24 cellular contexts compared by ENCODE assay signal in the genomic region with DNA sequence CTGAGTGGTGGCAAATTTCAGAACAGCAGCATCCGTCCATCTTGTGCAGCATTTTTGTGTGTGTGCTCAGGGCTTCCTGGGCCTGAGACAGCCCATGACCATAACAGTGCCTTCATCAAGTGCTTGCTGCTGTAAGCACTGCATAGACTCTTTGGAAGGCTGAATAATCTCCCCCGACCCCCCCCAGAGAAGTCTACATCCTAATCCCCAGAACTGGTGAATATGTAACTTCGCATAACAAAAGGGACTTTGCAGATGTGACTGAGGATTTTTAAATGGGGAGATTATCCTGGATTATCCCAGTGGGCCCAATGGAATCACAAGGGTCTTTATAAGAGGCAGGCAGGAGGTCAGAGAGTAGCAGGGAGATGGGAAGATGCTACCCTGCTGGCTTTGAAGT. TPM values are rescaled to one million over a fixed set of nuclear protein-coding genes. Genes with fewer than 3 reads are reported as not detected.
DNase-seq lines count a peak whose midpoint lies in the region; FAIRE-seq and TF ChIP-seq lines count a peak whose summit lies in the region.
"Had no signal": no experiment of that assay in that cellular context is flagged by ENCODE, and none has a peak within 500 bp of the region (broad histone marks: within the 10 kb centered on the region; RNA-seq: fewer than 3 reads in every experiment).

No MANE protein-coding gene starts in this region.

- no peak overlapping the region for H3K4me3 ChIP-seq in HAP-1
- H3K4me3 ChIP-seq in H1 (ENCODE audit: extremely low read depth in 1 of 4, insufficient read depth in 2 of 4, low read depth in 3 of 4, low read length in 4 of 4) = no peak overlapping the region
- H3K4me3 ChIP-seq in neuronal stem cell (ENCODE audit: low read length in 2 of 2) = peak overlapping the region in 1 of 2 donors; percentile 58
- no peak overlapping the region for H3K4me3 ChIP-seq in prostate gland
- H3K4me3 ChIP-seq in endodermal cell (ENCODE audit: low read length) = no peak overlapping the region
- H3K4me3 ChIP-seq: BLaER1 had no signal

- no TSS peak for BruUV-seq in Calu3 (replicated peaks; lab: Mats Ljungman, UMichigan)

- H3K9me3 Mint-ChIP-seq in Calu3 (ENCODE audit: low read depth, unreplicated experiment) = no peaks in the 10 kb centered on the region
- peaks cover 17% of the 10 kb centered on the region for H3K9me3 Mint-ChIP-seq in endodermal cell
- H3K9me3 Mint-ChIP-seq: CD4-positive, alpha-beta memory T cell; CD8-positive, alpha-beta memory T cell had no signal

- H2BK120ac ChIP-seq in H1 (replicated peaks; ENCODE audit: low read depth, low read length) (no peak overlapping the region), neuronal stem cell (ENCODE audit: low read depth, low read length) (no peak overlapping the region)

- H3K27ac Mint-ChIP-seq in Calu3 (ENCODE audit: unreplicated experiment) (peak overlapping the region; percentile 43), endodermal cell (no peak overlapping the region)
- H3K27ac Mint-ChIP-seq: CD14-positive monocyte; CD4-positive, CD25-positive, alpha-beta regulatory T cell; CD8-positive, alpha-beta memory T cell had no signal

- no peak overlapping the region for H3K4ac ChIP-seq in H1 (replicated peaks; ENCODE audit: insufficient read length, low read depth, low read length)
- no peak overlapping the region for H3K4ac ChIP-seq in neuronal stem cell (ENCODE audit: low read length)

- H2BK12ac ChIP-seq in H1 (ENCODE audit: low read depth, low read length) = no peak overlapping the region
- H2BK12ac ChIP-seq in neuronal stem cell (ENCODE audit: low read length) = no peak overlapping the region

- H3K27ac ChIP-seq in H1 (ENCODE audit: low read depth, low read length) (no peak overlapping the region), neuronal stem cell (replicated peaks; ENCODE audit: low read length) (no peak overlapping the region), prostate gland (no peak overlapping the region), endodermal cell (ENCODE audit: low read depth, low read length) (no peak overlapping the region)
- H3K27ac ChIP-seq: BLaER1 had no signal

- peaks cover 90% of the 10 kb centered on the region for H3K36me3 Mint-ChIP-seq in Calu3 (ENCODE audit: insufficient read depth, unreplicated experiment)
- H3K36me3 Mint-ChIP-seq in endodermal cell (ENCODE audit: low read depth) = peaks cover 5% of the 10 kb centered on the region
- H3K36me3 Mint-ChIP-seq: CD14-positive monocyte; CD4-positive, alpha-beta memory T cell; CD4-positive, CD25-positive, alpha-beta regulatory T cell; CD8-positive, alpha-beta memory T cell had no signal

- H3K56ac ChIP-seq in H1 (replicated peaks; ENCODE audit: insufficient read length, low read depth, low read length) = no peak overlapping the region

- H2BK15ac ChIP-seq in H1 (ENCODE audit: low read length) (no peak overlapping the region), neuronal stem cell (ENCODE audit: low read length) (no peak overlapping the region)

- no peak overlapping the region for H3K9ac ChIP-seq in H1 (replicated peaks in 1 of 4; ENCODE audit: extremely low read depth in 1 of 4, low read depth in 3 of 4, low read length in 3 of 4)
- H3K9ac ChIP-seq in neuronal stem cell (ENCODE audit: low read depth, low read length, poor library complexity) = no peak overlapping the region
- H3K9ac ChIP-seq in endodermal cell (ENCODE audit: extremely low read depth, low read length, poor library complexity, severe bottlenecking) = no peak overlapping the region
- H3K9ac ChIP-seq: BLaER1 had no signal

- no peaks in the 10 kb centered on the region for H3K79me2 ChIP-seq in H1 (ENCODE audit: control insufficient read depth in 1 of 2, insufficient read depth in 2 of 2, low read length in 2 of 2)

- H3K4me2 ChIP-seq in H1 (ENCODE audit: insufficient read depth in 1 of 2, low read depth in 2 of 2, low read length in 2 of 2) (no peak overlapping the region), neuronal stem cell (ENCODE audit: insufficient read depth, low read length, poor library complexity, severe bottlenecking) (no peak overlapping the region)
- H3K4me2 ChIP-seq: BLaER1 had no signal

- H3K79me1 ChIP-seq in H1 (ENCODE audit: low read depth, low read length) = no peaks in the 10 kb centered on the region
- H3K79me1 ChIP-seq in neuronal stem cell (ENCODE audit: low read depth, low read length) = no peaks in the 10 kb centered on the region

- intact Hi-C loops in Calu3 (cut with micrococcal nuclease; ENCODE audit: unreplicated experiment) (no loop called here), prostate gland (cut with DNase I) (no loop called here)

- H3K27me3 ChIP-seq in HAP-1 (ENCODE audit: low read depth) = no peaks in the 10 kb centered on the region
- no peaks in the 10 kb centered on the region for H3K27me3 ChIP-seq in H1 (replicated peaks in 1 of 4; ENCODE audit: control insufficient read depth in 3 of 4, extremely low read depth in 1 of 4, insufficient read depth in 3 of 4, low read length in 3 of 4)
- no peaks in the 10 kb centered on the region for H3K27me3 ChIP-seq in neuronal stem cell (ENCODE audit: control insufficient read depth in 3 of 3, insufficient read depth in 3 of 3, low read depth in 1 of 3, low read length in 3 of 3)
- no peaks in the 10 kb centered on the region for H3K27me3 ChIP-seq in prostate gland (replicated peaks; ENCODE audit: insufficient read depth)
- H3K27me3 ChIP-seq in endodermal cell (ENCODE audit: control insufficient read depth, insufficient read depth, low read length, poor library complexity, severe bottlenecking) = no peaks in the 10 kb centered on the region
- H3K27me3 ChIP-seq: BE2C, BLaER1 had no signal

- H3K23me2 ChIP-seq in H1 (ENCODE audit: low read depth, low read length) = no peaks in the 10 kb centered on the region

- TF ChIP-seq EP300 in H1 (IDR thresholded peaks at IDR 0.05; ENCODE audit: borderline replicate concordance in 1 of 2, low read depth in 2 of 2, low read length in 2 of 2) = no peak

- H3K23ac ChIP-seq in H1 (ENCODE audit: insufficient read length) = no peak overlapping the region
- no peak overlapping the region for H3K23ac ChIP-seq in neuronal stem cell (ENCODE audit: low read depth, low read length, poor library complexity)

- H3K4me3 Mint-ChIP-seq in Calu3 (ENCODE audit: low read depth, unreplicated experiment) (no peak overlapping the region), endodermal cell (no peak overlapping the region)
- H3K4me3 Mint-ChIP-seq: CD14-positive monocyte; CD4-positive, alpha-beta memory T cell; CD4-positive, CD25-positive, alpha-beta regulatory T cell; CD8-positive, alpha-beta memory T cell had no signal

- no peaks in the 10 kb centered on the region for H3K4me1 ChIP-seq in HAP-1
- H3K4me1 ChIP-seq in H1 (replicated peaks in 1 of 4; ENCODE audit: control insufficient read depth in 3 of 4, insufficient read depth in 4 of 4, low read length in 3 of 4) = no peaks in the 10 kb centered on the region
- no peaks in the 10 kb centered on the region for H3K4me1 ChIP-seq in neuronal stem cell (ENCODE audit: control insufficient read depth in 2 of 2, insufficient read depth in 1 of 2, low read depth in 1 of 2, low read length in 2 of 2)
- no peaks in the 10 kb centered on the region for H3K4me1 ChIP-seq in prostate gland (replicated peaks)
- H3K4me1 ChIP-seq in endodermal cell (ENCODE audit: control insufficient read depth, insufficient read depth, low read length) = peaks cover 2% of the 10 kb centered on the region
- H3K4me1 ChIP-seq: BE2C, BLaER1 had no signal

- CTCF ChIA-PET in Calu3 (lab: Charles Lee) = no interaction called here
- CTCF ChIA-PET in H1 (lab: Charles Lee; ENCODE audit: partially characterized antibody) = no interaction called here

- H4K91ac ChIP-seq in H1 (replicated peaks; ENCODE audit: insufficient read length, low read length) (no peak overlapping the region), neuronal stem cell (ENCODE audit: low read depth, low read length, poor library complexity) (no peak overlapping the region)

- in situ Hi-C loops in HAP-1 (cut with MboI; ENCODE audit: low sequenced_read_pairs) = no loop called here

- no peak for DNase-seq in Calu3
- peak; percentile 28 to 52 for DNase-seq in HAP-1 (ENCODE audit: low spot score in 2 of 2)
- DNase-seq in H1 (ENCODE audit: low read depth in 1 of 2, low spot score in 2 of 2) = no peak
- DNase-seq in neuronal stem cell (ENCODE audit: low spot score) = no peak
- no peak for DNase-seq in prostate gland (ENCODE audit: low spot score)
- DNase-seq in endodermal cell = no peak
- DNase-seq: 8988T; ACHN; BE2C; C1 segment of cervical spinal cord; CD4-positive, alpha-beta memory T cell; CD4-positive, CD25-positive, alpha-beta regulatory T cell; CD8-positive, alpha-beta memory T cell; COR-L47; DMS79 treated with DMSO at 0.1 percent for 48 hours; GF-D8 had no signal

- POLR2A ChIA-PET in H1 (lab: Charles Lee; ENCODE audit: partially characterized antibody) = interaction anchor here (1.4 kb wide), 1 partner anchor 10 kb away, joined by 3 read pairs; no protein-coding TSS in a partner anchor

- H3K27me3 Mint-ChIP-seq in Calu3 (ENCODE audit: unreplicated experiment) = no peaks in the 10 kb centered on the region
- no peaks in the 10 kb centered on the region for H3K27me3 Mint-ChIP-seq in endodermal cell (ENCODE audit: insufficient read depth)
- H3K27me3 Mint-ChIP-seq: CD4-positive, CD25-positive, alpha-beta regulatory T cell had no signal

- H4K5ac ChIP-seq in H1 (ENCODE audit: insufficient read length, low read depth, low read length) = no peak overlapping the region

- H2AFZ ChIP-seq in H1 (ENCODE audit: low read length) (no peak overlapping the region), neuronal stem cell (ENCODE audit: low read length) (no peak overlapping the region)

- H3K36me3 ChIP-seq in HAP-1 (replicated peaks) (no peaks in the 10 kb centered on the region), H1 (ENCODE audit: control insufficient read depth in 2 of 4, insufficient read depth in 4 of 4, low read length in 3 of 4) (no peaks in the 10 kb centered on the region), neuronal stem cell (replicated peaks in 1 of 2; ENCODE audit: control insufficient read depth in 2 of 2, insufficient read depth in 2 of 2, low read length in 2 of 2) (no peaks in the 10 kb centered on the region), prostate gland (peaks cover 0 to 6% of the 10 kb centered on the region in 2 donors), endodermal cell (ENCODE audit: control insufficient read depth, insufficient read depth, low read length) (no peaks in the 10 kb centered on the region)
- H3K36me3 ChIP-seq: BE2C, BLaER1 had no signal

- WGBS in H1 (ENCODE audit: extremely low coverage in 1 of 2, insufficient coverage in 1 of 2, insufficient read length in 1 of 2, insufficient replicate concordance in 2 of 2, low coverage in 1 of 2, low lambda C conversion rate in 2 of 2, missing lambda C conversion rate in 1 of 2), 2 experiments = 92% methylated on average over 3 of the region's 3 CpGs; no CpG with 5 or more reads in 1 of the 2 experiments
- WGBS in neuronal stem cell (ENCODE audit: extremely low coverage in 2 of 2, insufficient read length in 2 of 2, insufficient replicate concordance in 1 of 2), 2 donors = no CpG with 5 or more reads among the region's 3 CpGs
- WGBS in prostate gland = 89% methylated on average over 3 of the region's 3 CpGs
- 96 to 100% methylated on average over 1 to 3 of the region's 3 CpGs for WGBS in endodermal cell (ENCODE audit: insufficient coverage in 1 of 2, insufficient read length in 1 of 2), 2 experiments

- 0 out of 2 replicates have a peak, but pooled peaks cover 4% of the 10 kb centered on the region for H3K9me3 ChIP-seq in HAP-1
- H3K9me3 ChIP-seq in H1 (ENCODE audit: insufficient read depth in 2 of 2, low read depth in 1 of 2, low read length in 1 of 2) = peaks cover 3 to 14% of the 10 kb centered on the region in 2 experiments; a peak in 3 of 4 replicates
- H3K9me3 ChIP-seq in neuronal stem cell (replicated peaks in 1 of 2; ENCODE audit: control insufficient read depth in 2 of 2, insufficient read depth in 1 of 2, low read depth in 1 of 2, low read length in 2 of 2) = peaks cover 0 to 2% of the 10 kb centered on the region in 2 donors
- no peaks in the 10 kb centered on the region for H3K9me3 ChIP-seq in prostate gland
- H3K9me3 ChIP-seq in endodermal cell (ENCODE audit: control insufficient read depth, low read length) = peaks cover 15% of the 10 kb centered on the region
- H3K9me3 ChIP-seq: BE2C, BLaER1 had no signal

- no peak for FAIRE-seq in H1 (lab: Jason Lieb, UNC)
- FAIRE-seq: A204.1, D721Med, G401.6, GM12891, GM19239 had no signal

- no peak for TF ChIP-seq POLR2A in H1 (IDR thresholded peaks at IDR 0.05; ENCODE audit: control extremely low read depth in 1 of 2, low read depth in 2 of 2, low read length in 2 of 2)
- no peak for TF ChIP-seq POLR2A in prostate gland (IDR thresholded peaks at IDR 0.05)

- no peak for TF ChIP-seq CTCF in Calu3 (IDR thresholded peaks at IDR 0.05; ENCODE audit: unreplicated experiment)
- no peak for TF ChIP-seq CTCF in H1 (IDR thresholded peaks at IDR 0.05; ENCODE audit: control extremely low read depth in 1 of 3, insufficient read depth in 1 of 3, low read depth in 1 of 3, low read length in 3 of 3)
- TF ChIP-seq CTCF in prostate gland (IDR thresholded peaks at IDR 0.05) = no peak
- no peak for TF ChIP-seq CTCF in endodermal cell (conservative IDR thresholded peaks at IDR 0.05)

- H2AK5ac ChIP-seq in H1 (ENCODE audit: low read depth, low read length) (no peak overlapping the region), neuronal stem cell (ENCODE audit: low read depth, low read length) (no peak overlapping the region)

- TF ChIP-seq RAD21 in H1 (IDR thresholded peaks at IDR 0.05 in 1 of 2, conservative IDR thresholded peaks at IDR 0.05 in 1 of 2; ENCODE audit: low read depth in 2 of 2, low read length in 2 of 2) = no peak

- H3K18ac ChIP-seq in H1 (ENCODE audit: extremely low read depth, low read length) (no peak overlapping the region), neuronal stem cell (ENCODE audit: low read length) (no peak overlapping the region)

- H3K14ac ChIP-seq in H1 (ENCODE audit: insufficient read length) (no peak overlapping the region), neuronal stem cell (ENCODE audit: low read length) (no peak overlapping the region)

- H2BK20ac ChIP-seq in H1 (ENCODE audit: low read length) = no peak overlapping the region

- H4K20me1 ChIP-seq in H1 (replicated peaks in 1 of 2; ENCODE audit: control insufficient read depth in 1 of 2, insufficient read depth in 2 of 2, low read length in 2 of 2) = no peaks in the 10 kb centered on the region
- H4K20me1 ChIP-seq: BLaER1 had no signal

- H3K4me1 Mint-ChIP-seq in Calu3 (ENCODE audit: low read depth, unreplicated experiment) (no peaks in the 10 kb centered on the region), endodermal cell (peaks cover 5% of the 10 kb centered on the region)
- H3K4me1 Mint-ChIP-seq: CD14-positive monocyte; CD4-positive, alpha-beta memory T cell; CD4-positive, CD25-positive, alpha-beta regulatory T cell; CD8-positive, alpha-beta memory T cell had no signal

- H2BK5ac ChIP-seq in H1 (ENCODE audit: low read depth, low read length) (no peak overlapping the region), neuronal stem cell (ENCODE audit: low read length) (no peak overlapping the region)

- H4K8ac ChIP-seq in H1 (ENCODE audit: extremely low read depth, insufficient read depth, low read length) = no peak overlapping the region; the same call in 1 of the 2 replicates
- H4K8ac ChIP-seq in neuronal stem cell (ENCODE audit: low read depth, low read length) = no peak overlapping the region

RNA-seq across cellular contexts. Expression of a gene that starts 50.6 kb away (rescaled TPM):
- total RNA-seq in Calu3 (2022) = 117 and 149 TPM in 2 replicates
- total RNA-seq in H1 (2021; fragmentation: NEBNext Ultra II Directional; extraction: Animal tissue kit (Norgen Biotek cat#: 25700)) = 1.8 and 3.9 TPM in 2 replicates
- 1.1 and 1.6 TPM in 2 replicates for polyA plus RNA-seq in H1 (2011; rRNA removed)
- 1.1 TPM for polyA plus RNA-seq in H1 (2011; cell fraction: cytosol; rRNA removed)
- polyA plus RNA-seq in H1 (2011; cell fraction: nucleus; rRNA removed) = 1.5 TPM
- 0.95 to 2.5 TPM (median 1.8 TPM) in 4 replicates for polyA plus RNA-seq in H1 (2012, experiment 1 of 2)
- polyA plus RNA-seq in H1 (2012, experiment 2 of 2) = 0.20 TPM
- 3.9 TPM for polyA plus RNA-seq in H1 (2013, experiment 1 of 2)
- polyA plus RNA-seq in H1 (2013, experiment 2 of 2) = 5.4 TPM
- 2.7 and 3.3 TPM in 2 replicates for polyA minus RNA-seq in H1 (2011; rRNA and poly(A)+ RNA removed)
- 0.88 TPM for polyA minus RNA-seq in H1 (2011; cell fraction: cytosol; rRNA and poly(A)+ RNA removed)
- polyA minus RNA-seq in H1 (2011; cell fraction: nucleus; rRNA and poly(A)+ RNA removed) = 1.4 TPM
- polyA plus RNA-seq in neuronal stem cell (2013, experiment 1 of 2) = 0.11 TPM
- polyA plus RNA-seq in neuronal stem cell (2013, experiment 2 of 2) = 0.94 TPM
- 10 to 100 TPM; 24.5 to 54.8 TPM for total RNA-seq in prostate gland
- 1 to 10 TPM; 1.3 to 2.2 TPM for total RNA-seq in endodermal cell
- 0.68 TPM for polyA plus RNA-seq in endodermal cell (2013, experiment 1 of 2)
- polyA plus RNA-seq in endodermal cell (2013, experiment 2 of 2) = 0.66 TPM
- total RNA-seq: CD4-positive, alpha-beta memory T cell; CD4-positive, CD25-positive, alpha-beta regulatory T cell; CD8-positive, alpha-beta memory T cell had no signal
- polyA plus RNA-seq: AG04450; CD14-positive monocyte; CD4-positive, CD25-positive, alpha-beta regulatory T cell; CD8-positive, alpha-beta memory T cell had no signal

RNA-seq across cellular contexts. Expression of a gene that starts 53.6 kb away (rescaled TPM):
- total RNA-seq in Calu3 (2022) (89.6 and 98.2 TPM in 2 replicates), prostate gland (10 to 100 TPM; 67.8 to 92.1 TPM), endodermal cell (10 to 100 TPM; 49.9 to 56.5 TPM)
- 65.8 and 70.8 TPM in 2 replicates for total RNA-seq in H1 (2021; fragmentation: NEBNext Ultra II Directional; extraction: Animal tissue kit (Norgen Biotek cat#: 25700))
- 28.0 and 29.2 TPM in 2 replicates for polyA plus RNA-seq in H1 (2011; rRNA removed)
- polyA plus RNA-seq in H1 (2011; cell fraction: cytosol; rRNA removed) = 33.3 TPM
- polyA plus RNA-seq in H1 (2011; cell fraction: nucleus; rRNA removed) = 19.7 TPM
- polyA plus RNA-seq in H1 (2012, experiment 1 of 2) = 47.3 to 78.4 TPM (median 49.7 TPM) in 4 replicates
- polyA plus RNA-seq in H1 (2012, experiment 2 of 2) = 33.3 TPM
- polyA plus RNA-seq in H1 (2013, experiment 1 of 2) = 61.2 TPM
- 67.2 TPM for polyA plus RNA-seq in H1 (2013, experiment 2 of 2)
- polyA minus RNA-seq in H1 (2011; rRNA and poly(A)+ RNA removed) = 26.2 and 30.9 TPM in 2 replicates
- polyA minus RNA-seq in H1 (2011; cell fraction: cytosol; rRNA and poly(A)+ RNA removed) = 20.2 TPM
- 26.3 TPM for polyA minus RNA-seq in H1 (2011; cell fraction: nucleus; rRNA and poly(A)+ RNA removed)
- polyA plus RNA-seq in neuronal stem cell (2013, experiment 1 of 2) = 54.9 TPM
- polyA plus RNA-seq in neuronal stem cell (2013, experiment 2 of 2) = 54.9 TPM
- 58.0 TPM for polyA plus RNA-seq in endodermal cell (2013, experiment 1 of 2)
- 49.0 TPM for polyA plus RNA-seq in endodermal cell (2013, experiment 2 of 2)

RNA-seq across cellular contexts. Expression of a gene that starts 55.4 kb away (rescaled TPM):
- 27.5 and 34.4 TPM in 2 replicates for total RNA-seq in Calu3 (2022)
- total RNA-seq in H1 (2021; fragmentation: NEBNext Ultra II Directional; extraction: Animal tissue kit (Norgen Biotek cat#: 25700)) = 16.1 and 19.8 TPM in 2 replicates
- 2.6 and 3.2 TPM in 2 replicates for polyA plus RNA-seq in H1 (2011; rRNA removed)
- 5.2 TPM for polyA plus RNA-seq in H1 (2011; cell fraction: cytosol; rRNA removed)
- 2.5 TPM for polyA plus RNA-seq in H1 (2011; cell fraction: nucleus; rRNA removed)
- 5.0 to 12.4 TPM (median 6.9 TPM) in 4 replicates for polyA plus RNA-seq in H1 (2012, experiment 1 of 2)
- polyA plus RNA-seq in H1 (2012, experiment 2 of 2) = 0.79 TPM
- 9.1 TPM for polyA plus RNA-seq in H1 (2013, experiment 1 of 2)
- 8.2 TPM for polyA plus RNA-seq in H1 (2013, experiment 2 of 2)
- 6.7 and 7.6 TPM in 2 replicates for polyA minus RNA-seq in H1 (2011; rRNA and poly(A)+ RNA removed)
- polyA minus RNA-seq in H1 (2011; cell fraction: cytosol; rRNA and poly(A)+ RNA removed) = 7.5 TPM
- 14.7 TPM for polyA minus RNA-seq in H1 (2011; cell fraction: nucleus; rRNA and poly(A)+ RNA removed)
- 18.0 TPM for polyA plus RNA-seq in neuronal stem cell (2013, experiment 1 of 2)
- polyA plus RNA-seq in neuronal stem cell (2013, experiment 2 of 2) = 18.0 TPM
- 10 to 100 TPM; 13.8 to 20.7 TPM for total RNA-seq in prostate gland
- total RNA-seq in endodermal cell = 10 to 100 TPM; 16.5 to 24.0 TPM
- polyA plus RNA-seq in endodermal cell (2013, experiment 1 of 2) = 24.1 TPM
- polyA plus RNA-seq in endodermal cell (2013, experiment 2 of 2) = 24.6 TPM

Comparison
In these comparisons a context has a peak if more than half of its experiments do, and no peak if none do; other contexts are left out.
1. DNase-seq: peak in HAP-1 (2 of 2); none in Calu3 (single experiment), H1 (0 of 2), neuronal stem cell (single experiment), prostate gland (single experiment) and endodermal cell (single experiment).